Comparison of ENCODE assay signal across 18 cellular contexts in the genomic region with DNA sequence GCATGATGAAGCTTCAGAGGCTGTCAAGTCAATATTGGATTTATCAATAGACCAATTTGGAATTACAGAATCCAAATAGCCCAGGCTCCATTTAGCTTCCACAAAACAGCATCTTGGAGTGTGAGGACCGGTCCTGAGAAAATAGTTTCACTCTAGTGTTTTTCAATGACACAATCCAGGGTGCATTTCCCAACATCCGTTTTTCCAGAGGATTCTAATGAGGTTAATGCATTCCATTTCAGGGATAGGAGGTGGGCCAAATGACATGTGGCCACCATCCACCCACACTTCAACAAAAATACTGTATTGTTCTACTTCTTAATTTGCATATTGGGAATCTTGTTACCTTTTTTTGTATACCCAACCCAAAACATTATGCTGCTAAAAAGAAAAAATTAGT.
"Had no signal": no experiment of that assay in that cellular context is flagged by ENCODE, and none has a peak within 500 bp of the region (broad histone marks: within the 10 kb centered on the region; RNA-seq: fewer than 3 reads in every experiment).

No MANE protein-coding gene starts in this region.

- H3K9me3 Mint-ChIP-seq: activated naive CD4-positive, alpha-beta T cell treated with anti-CD3 and anti-CD28 coated beads, Interleukin-2, amount 10 ng/mL, durations not matched to agents 7 days and 5 days; activated T-helper 17 cell treated with anti-CD3 and anti-CD28 coated beads, Interleukin-2, amount 50 U/mL, for 72 hours; dendritic cell treated with granulocyte-macrophage colony-stimulating factor and Interleukin-4, amounts not matched to agents 40 ng/mL and 50 ng/mL, for 4 days; stimulated activated naive CD8-positive, alpha-beta T cell treated with anti-CD3 and anti-CD28 coated beads, Interleukin-15, Interleukin-2, amounts not matched to agents 100 ng/mL and 50 ng/mL, for 24 hours had no signal

- H3K4me3 Mint-ChIP-seq: activated naive CD4-positive, alpha-beta T cell treated with anti-CD3 and anti-CD28 coated beads, Interleukin-2, amount 10 ng/mL, durations not matched to agents 7 days and 5 days; activated T-helper 17 cell treated with anti-CD3 and anti-CD28 coated beads, Interleukin-2, amount 50 U/mL, for 72 hours; dendritic cell treated with granulocyte-macrophage colony-stimulating factor and Interleukin-4, amounts not matched to agents 40 ng/mL and 50 ng/mL, for 4 days; effector memory CD8-positive, alpha-beta T cell; memory B cell; natural killer cell treated with Interleukin-12 subunit alpha and Interleukin-12 subunit beta and Interleukin-15 and Interleukin-18, amount 100 ng/mL, for 72 hours; stimulated activated naive CD8-positive, alpha-beta T cell treated with anti-CD3 and anti-CD28 coated beads, Interleukin-15, Interleukin-2, amounts not matched to agents 100 ng/mL and 50 ng/mL, for 24 hours; T-helper 17 cell; WTC11 had no signal

- H3K4me1 Mint-ChIP-seq: activated naive CD4-positive, alpha-beta T cell treated with anti-CD3 and anti-CD28 coated beads, Interleukin-2, amount 10 ng/mL, durations not matched to agents 7 days and 5 days; activated T-helper 17 cell treated with anti-CD3 and anti-CD28 coated beads, Interleukin-2, amount 50 U/mL, for 72 hours; memory B cell; T-helper 17 cell had no signal

- DNase-seq: activated CD4-positive, alpha-beta T cell treated with anti-CD3 and anti-CD28 coated beads for 48 hours; activated CD8-positive, alpha-beta memory T cell treated with anti-CD3 and anti-CD28 coated beads for 24 hours; activated naive CD4-positive, alpha-beta T cell treated with anti-CD3 and anti-CD28 coated beads, Interleukin-2, amount 10 ng/mL, durations not matched to agents 7 days and 5 days; activated T-cell treated with anti-CD3 and anti-CD28 coated beads for 4 hours; effector memory CD8-positive, alpha-beta T cell; heart left ventricle; stimulated activated CD4-positive, alpha-beta T cell treated with anti-CD3 and anti-CD28 coated beads, Interleukin-2, amount 100 ng/mL, for 48 hours; T-helper 17 cell; testis; upper lobe of right lung had no signal

- H3K4me3 ChIP-seq: adrenal gland, heart left ventricle, testis, upper lobe of right lung had no signal

- H3K27me3 Mint-ChIP-seq: activated naive CD4-positive, alpha-beta T cell treated with anti-CD3 and anti-CD28 coated beads, Interleukin-2, amount 10 ng/mL, durations not matched to agents 7 days and 5 days; activated T-helper 17 cell treated with anti-CD3 and anti-CD28 coated beads, Interleukin-2, amount 50 U/mL, for 72 hours; dendritic cell treated with granulocyte-macrophage colony-stimulating factor and Interleukin-4, amounts not matched to agents 40 ng/mL and 50 ng/mL, for 4 days; memory B cell; stimulated activated naive CD8-positive, alpha-beta T cell treated with anti-CD3 and anti-CD28 coated beads, Interleukin-15, Interleukin-2, amounts not matched to agents 100 ng/mL and 50 ng/mL, for 24 hours; T-helper 17 cell had no signal

- H3K27ac Mint-ChIP-seq: activated naive CD4-positive, alpha-beta T cell treated with anti-CD3 and anti-CD28 coated beads, Interleukin-2, amount 10 ng/mL, durations not matched to agents 7 days and 5 days; activated T-helper 17 cell treated with anti-CD3 and anti-CD28 coated beads, Interleukin-2, amount 50 U/mL, for 72 hours; dendritic cell treated with granulocyte-macrophage colony-stimulating factor and Interleukin-4, amounts not matched to agents 40 ng/mL and 50 ng/mL, for 4 days; effector memory CD8-positive, alpha-beta T cell; memory B cell; natural killer cell treated with Interleukin-12 subunit alpha and Interleukin-12 subunit beta and Interleukin-15 and Interleukin-18, amount 100 ng/mL, for 72 hours; stimulated activated naive CD8-positive, alpha-beta T cell treated with anti-CD3 and anti-CD28 coated beads, Interleukin-15, Interleukin-2, amounts not matched to agents 100 ng/mL and 50 ng/mL, for 24 hours; T-helper 17 cell; WTC11 had no signal

- ATAC-seq: activated T-helper 17 cell treated with anti-CD3 and anti-CD28 coated beads, Interleukin-2, amount 50 U/mL, for 72 hours; effector memory CD8-positive, alpha-beta T cell; left lobe of liver; natural killer cell treated with Interleukin-12 subunit alpha and Interleukin-12 subunit beta and Interleukin-15 and Interleukin-18, amount 100 ng/mL, for 72 hours; T-helper 17 cell; upper lobe of right lung; WTC11 had no signal

- H3K36me3 Mint-ChIP-seq: activated naive CD4-positive, alpha-beta T cell treated with anti-CD3 and anti-CD28 coated beads, Interleukin-2, amount 10 ng/mL, durations not matched to agents 7 days and 5 days; memory B cell; natural killer cell treated with Interleukin-12 subunit alpha and Interleukin-12 subunit beta and Interleukin-15 and Interleukin-18, amount 100 ng/mL, for 72 hours; WTC11 had no signal
